In genomic region chr2:218980800-218981389, GRCh38 we compare ENCODE assay signal across 11 cellular contexts. TPM values are rescaled to one million over a fixed set of nuclear protein-coding genes. Genes with fewer than 3 reads are reported as not detected.
DNase-seq lines count a peak whose midpoint lies in the region; ATAC-seq, FAIRE-seq and TF ChIP-seq lines count a peak whose summit lies in the region.
"Had no signal": no experiment of that assay in that cellular context is flagged by ENCODE, and none has a peak within 500 bp of the region (broad histone marks: within the 10 kb centered on the region; RNA-seq: fewer than 3 reads in every experiment).

No MANE protein-coding gene starts in this region.

- H3K9ac ChIP-seq in HUES6 (ENCODE audit: low read length): no peak overlapping the region
- H3K9ac ChIP-seq in GM12878 (ENCODE audit: control insufficient read depth, insufficient read depth, low read length): no peak overlapping the region

- DNase-seq in NCI-H345 (lab: John Stamatoyannopoulos, UW): peak; percentile 12
- no peak for DNase-seq in NCI-H345 treated with DMSO at 0.1 percent for 48 hours (lab: John Stamatoyannopoulos, UW; ENCODE audit: unreplicated experiment)
- DNase-seq in GM12878 (ENCODE audit: low read depth, low spot score): no peak
- no peak for DNase-seq in osteocyte (ENCODE audit: extremely low spot score, unreplicated experiment)
- DNase-seq in NCI-H446 treated with DMSO at 0.1 percent for 48 hours (lab: John Stamatoyannopoulos, UW): no peak
- no peak for DNase-seq in NCI-H1930 (lab: John Stamatoyannopoulos, UW)

- H3K79me2 ChIP-seq in GM12878 (ENCODE audit: control insufficient read depth, insufficient read depth, low read length): no peaks in the 10 kb centered on the region

- intact Hi-C loops in GM12878 (cut with micrococcal nuclease; ENCODE audit: unreplicated experiment): loop anchor here (2.0 to 5.0 kb wide), 2 partner anchors 104 to 129 kb away; no protein-coding TSS in a partner anchor

- FAIRE-seq in GM12878 (lab: Jason Lieb, UNC): no peak
- FAIRE-seq: frontal cortex had no signal

- in situ Hi-C loops in GM12878 (cut with MboI): no loop called here

- no peak overlapping the region for H3K27ac ChIP-seq in HUES6 (ENCODE audit: low read depth, low read length)
- no peak overlapping the region for H3K27ac ChIP-seq in GM12878 (ENCODE audit: control insufficient read depth, insufficient read depth)

- BruUV-seq in GM12878 (replicated peaks; lab: Mats Ljungman, UMichigan): no TSS peak

- H3K9me3 Mint-ChIP-seq in osteocyte (ENCODE audit: unreplicated experiment): no peaks in the 10 kb centered on the region

- H3K27me3 Mint-ChIP-seq in osteocyte (ENCODE audit: unreplicated experiment): peaks cover 69% of the 10 kb centered on the region

- peaks cover 24% of the 10 kb centered on the region for H3K4me1 Mint-ChIP-seq in osteocyte (ENCODE audit: unreplicated experiment)

- H3K36me3 ChIP-seq in HUES6 (ENCODE audit: control insufficient read depth, insufficient read depth, low read length) (no peaks in the 10 kb centered on the region), GM12878 (ENCODE audit: control insufficient read depth in 2 of 2, insufficient read depth in 2 of 2, low read length in 1 of 2) (no peaks in the 10 kb centered on the region)
- H3K36me3 ChIP-seq: adrenal gland had no signal

- H4K20me1 ChIP-seq in GM12878 (ENCODE audit: control insufficient read depth, insufficient read depth): no peaks in the 10 kb centered on the region; the same call in 1 of the 2 replicates

- POLR2A ChIA-PET in GM12878 (lab: Charles Lee): no interaction called here

- H2AFZ ChIP-seq in GM12878 (ENCODE audit: control insufficient read depth, low read depth, low read length): no peak overlapping the region

- no peak for TF ChIP-seq RAD21 in GM12878 (IDR thresholded peaks at IDR 0.05; ENCODE audit: insufficient read depth, low read depth, low read length)

- peaks cover 97% of the 10 kb centered on the region for H3K27me3 ChIP-seq in HUES6 (ENCODE audit: control insufficient read depth, insufficient read depth, low read length)
- peaks cover 24 to 30% of the 10 kb centered on the region in 2 experiments for H3K27me3 ChIP-seq in GM12878 (replicated peaks in 1 of 2; ENCODE audit: control insufficient read depth in 2 of 2, insufficient read depth in 2 of 2, low read length in 1 of 2)

- CTCF ChIA-PET in GM12878 (lab: Yijun Ruan, JAX): interaction anchor here (0.9 to 3.6 kb wide), 9 partner anchors 13 to 866 kb away, joined by 3 to 53 read pairs (median 4); no protein-coding TSS in a partner anchor

- 13% methylated on average over 24 of the region's 25 CpGs for WGBS in GM12878 (ENCODE audit: insufficient coverage, insufficient replicate concordance, low lambda C conversion rate, missing lambda C conversion rate)

- no peaks in the 10 kb centered on the region for H3K36me3 Mint-ChIP-seq in osteocyte (ENCODE audit: unreplicated experiment)

- H3K4me1 ChIP-seq in HUES6 (ENCODE audit: control insufficient read depth, insufficient read depth, low read length) (peaks cover 29% of the 10 kb centered on the region), GM12878 (ENCODE audit: control insufficient read depth, insufficient read depth, low read length) (no peaks in the 10 kb centered on the region; the same call in 1 of the 2 replicates)

- H3K9me3 ChIP-seq in HUES6 (ENCODE audit: control insufficient read depth, insufficient read depth, low read depth, low read length) (no peaks in the 10 kb centered on the region), GM12878 (replicated peaks; ENCODE audit: control insufficient read depth, insufficient read depth, low read length) (no peaks in the 10 kb centered on the region)
- H3K9me3 ChIP-seq: adrenal gland had no signal

- ATAC-seq in GM12878 (no peak), HG02970 (IDR thresholded peaks at IDR 0.05; ENCODE audit: low FRiP score, unreplicated experiment) (no peak)

- RAD21 ChIA-PET in GM12878 (lab: Charles Lee; ENCODE audit: unreplicated experiment): no interaction called here

- H3K4me3 ChIP-seq in HUES6 (ENCODE audit: low read depth, low read length) (peak overlapping the region; percentile 56), GM12878 (no peak overlapping the region)

- no peak for TF ChIP-seq EP300 in GM12878 (IDR thresholded peaks at IDR 0.05; ENCODE audit: borderline replicate concordance in 1 of 2, control insufficient read depth in 1 of 2, low read depth in 2 of 2, low read length in 2 of 2)

- TF ChIP-seq POLR2A in GM12878 (IDR thresholded peaks at IDR 0.05; ENCODE audit: low read depth, low read length): no peak

- no peak overlapping the region for H3K4me2 ChIP-seq in GM12878 (ENCODE audit: control insufficient read depth, insufficient read depth)

- no peak overlapping the region for H3K27ac Mint-ChIP-seq in osteocyte (ENCODE audit: unreplicated experiment)

- H3K4me3 Mint-ChIP-seq in osteocyte (ENCODE audit: unreplicated experiment): peak overlapping the region; percentile 50

- SMC1A ChIA-PET in GM12878 (lab: Charles Lee; ENCODE audit: uncharacterized antibody, unreplicated experiment): interaction anchor here (1.0 to 1.3 kb wide), 2 partner anchors 78 to 104 kb away, joined by 3 to 11 read pairs; no protein-coding TSS in a partner anchor

- TF ChIP-seq CTCF in GM12878 (IDR thresholded peaks at IDR 0.05 in 2 of 3, conservative IDR thresholded peaks at IDR 0.05 in 1 of 3; ENCODE audit: control insufficient read depth in 2 of 3, extremely low read depth in 1 of 3, insufficient read depth in 1 of 3, low read depth in 3 of 3, low read length in 3 of 3): no peak; a peak in 1 of 6 replicates
- TF ChIP-seq CTCF in osteocyte (IDR thresholded peaks at IDR 0.05): no peak

TF ChIP-seq in GM12878, 131 proteins besides CTCF, POLR2A, EP300 and RAD21:
- no peak for TF ChIP-seq RAD51 (IDR thresholded peaks at IDR 0.05)
- TF ChIP-seq SUZ12 (IDR thresholded peaks at IDR 0.05; ENCODE audit: unreplicated experiment): peak; percentile 58
TF ChIP-seq in GM12878: peak in this region for 1.

RNA-seq across cellular contexts. Expression of gene FEV, which starts 4.1 kb away (rescaled TPM):
- total RNA-seq in GM12878 (2013; cell fraction: nucleolus; rRNA removed): not detected in 2 replicates
- total RNA-seq in GM12878 (2014; rRNA removed): not detected in 2 replicates
- total RNA-seq in GM12878 (2014; rRNA removed; fragmentation: Illumina TruSeq; extraction: Trizol): not detected in 2 replicates
- total RNA-seq in GM12878 (2021): not detected in 2 replicates
- not detected for polyA plus RNA-seq in GM12878 (2011; ENCODE audit: low read depth)
- not detected in 2 replicates for polyA plus RNA-seq in GM12878 (2011; rRNA removed)
- not detected in 2 replicates for polyA plus RNA-seq in GM12878 (2011; cell fraction: cytosol; rRNA removed)
- polyA plus RNA-seq in GM12878 (2011; cell fraction: nucleus; rRNA removed): not detected in 2 replicates
- polyA plus RNA-seq in GM12878 (2012): not detected in 2 replicates
- polyA plus RNA-seq in GM12878 (2014; fragmentation: Illumina TruSeq; extraction: Trizol): not detected in 2 replicates
- polyA plus RNA-seq in GM12878 (2014; fragmentation: Nextera tagmentation; extraction: Ambion mirVana): not detected
- not detected in 2 replicates for polyA plus RNA-seq in GM12878 (2014; rRNA removed)
- not detected for polyA plus RNA-seq in GM12878 (2016; fragmentation: Nextera tagmentation; extraction: Ambion mirVana)
- not detected in 2 replicates for polyA minus RNA-seq in GM12878 (2011; rRNA and poly(A)+ RNA removed)
- not detected in 2 replicates for polyA minus RNA-seq in GM12878 (2011; cell fraction: cytosol; rRNA and poly(A)+ RNA removed)
- not detected in 2 replicates for polyA minus RNA-seq in GM12878 (2011; cell fraction: nucleus; rRNA and poly(A)+ RNA removed)
- not detected in 2 replicates for total RNA-seq in osteocyte
- total RNA-seq: frontal cortex, occipital lobe had no signal

RNA-seq across cellular contexts. Expression of gene CRYBA2, which starts 12.3 kb away (rescaled TPM):
- total RNA-seq in GM12878 (2013; cell fraction: nucleolus; rRNA removed): not detected in 2 replicates
- total RNA-seq in GM12878 (2014; rRNA removed): not detected in 2 replicates
- not detected in 2 replicates for total RNA-seq in GM12878 (2014; rRNA removed; fragmentation: Illumina TruSeq; extraction: Trizol)
- total RNA-seq in GM12878 (2021): not detected in 2 replicates
- not detected for polyA plus RNA-seq in GM12878 (2011; ENCODE audit: low read depth)
- not detected in 2 replicates for polyA plus RNA-seq in GM12878 (2011; rRNA removed)
- polyA plus RNA-seq in GM12878 (2011; cell fraction: cytosol; rRNA removed): not detected in 2 replicates
- polyA plus RNA-seq in GM12878 (2011; cell fraction: nucleus; rRNA removed): not detected in 2 replicates
- polyA plus RNA-seq in GM12878 (2012): not detected in 2 replicates
- not detected in 2 replicates for polyA plus RNA-seq in GM12878 (2014; fragmentation: Illumina TruSeq; extraction: Trizol)
- polyA plus RNA-seq in GM12878 (2014; fragmentation: Nextera tagmentation; extraction: Ambion mirVana): not detected
- not detected in 2 replicates for polyA plus RNA-seq in GM12878 (2014; rRNA removed)
- polyA plus RNA-seq in GM12878 (2016; fragmentation: Nextera tagmentation; extraction: Ambion mirVana): not detected
- not detected in 2 replicates for polyA minus RNA-seq in GM12878 (2011; rRNA and poly(A)+ RNA removed)
- polyA minus RNA-seq in GM12878 (2011; cell fraction: cytosol; rRNA and poly(A)+ RNA removed): not detected in 2 replicates
- not detected in 2 replicates for polyA minus RNA-seq in GM12878 (2011; cell fraction: nucleus; rRNA and poly(A)+ RNA removed)
- not detected in 2 replicates for total RNA-seq in osteocyte
- total RNA-seq: frontal cortex, occipital lobe had no signal

RNA-seq across cellular contexts. Expression of gene CDK5R2, which starts 21.4 kb away (rescaled TPM):
- total RNA-seq in GM12878 (2013; cell fraction: nucleolus; rRNA removed): 0.17 TPM in 1 of 2 replicates, not detected in the other
- total RNA-seq in GM12878 (2014; rRNA removed) (not detected in 2 replicates), GM12878 (2014; rRNA removed; fragmentation: Illumina TruSeq; extraction: Trizol) (not detected in 2 replicates), GM12878 (2021) (not detected in 2 replicates), osteocyte (not detected in 2 replicates)
- not detected for polyA plus RNA-seq in GM12878 (2011; ENCODE audit: low read depth)
- polyA plus RNA-seq in GM12878 (2011; rRNA removed) (not detected in 2 replicates), GM12878 (2014; fragmentation: Illumina TruSeq; extraction: Trizol) (not detected in 2 replicates), GM12878 (2014; fragmentation: Nextera tagmentation; extraction: Ambion mirVana) (not detected), GM12878 (2014; rRNA removed) (not detected in 2 replicates), GM12878 (2016; fragmentation: Nextera tagmentation; extraction: Ambion mirVana) (not detected)
- polyA plus RNA-seq in GM12878 (2011; cell fraction: cytosol; rRNA removed): 0.03 TPM in 1 of 2 replicates, not detected in the other
- not detected in 2 replicates for polyA plus RNA-seq in GM12878 (2011; cell fraction: nucleus; rRNA removed)
- 0.08 TPM in 1 of 2 replicates, not detected in the other for polyA plus RNA-seq in GM12878 (2012)
- polyA minus RNA-seq in GM12878 (2011; rRNA and poly(A)+ RNA removed): 0.07 TPM in 1 of 2 replicates, not detected in the other
- polyA minus RNA-seq in GM12878 (2011; cell fraction: cytosol; rRNA and poly(A)+ RNA removed): not detected in 2 replicates
- polyA minus RNA-seq in GM12878 (2011; cell fraction: nucleus; rRNA and poly(A)+ RNA removed): 0.12 and 0.19 TPM in 2 replicates
